15 cellular contexts compared by ENCODE assay signal in the genomic region with DNA sequence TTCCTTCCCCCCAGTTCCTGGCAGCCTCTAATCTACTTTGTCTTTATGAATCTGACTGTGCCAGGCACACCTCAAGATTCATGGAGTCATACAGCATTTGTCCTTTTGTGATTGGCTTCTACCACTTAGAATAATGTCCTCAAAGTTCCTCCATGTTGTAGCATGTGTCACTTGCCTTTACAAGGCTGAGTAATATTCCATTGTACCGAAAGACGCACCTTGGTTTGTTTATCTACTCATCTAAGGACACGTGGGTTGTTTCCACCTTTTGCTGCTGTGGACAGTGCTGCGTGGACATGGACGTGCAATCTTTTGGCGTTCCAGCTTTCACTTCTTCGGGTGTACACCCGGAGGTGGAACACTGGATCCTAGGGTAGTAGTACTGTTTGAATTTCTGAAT.
"Had no signal": no experiment of that assay in that cellular context is flagged by ENCODE, and none has a peak within 500 bp of the region (broad histone marks: within the 10 kb centered on the region; RNA-seq: fewer than 3 reads in every experiment).

No MANE protein-coding gene starts in this region.

- DNase-seq: activated B cell treated with CpG ODN at 0.5 μM for 24 hours; activated CD4-positive, alpha-beta T cell treated with anti-CD3 and anti-CD28 coated beads for 48 hours; activated CD8-positive, alpha-beta memory T cell treated with anti-CD3 and anti-CD28 coated beads, Interleukin-2, amount 50 U/mL, for 4 hours; activated CD8-positive, alpha-beta T cell treated with anti-CD3 and anti-CD28 coated beads for 36 hours; activated naive CD4-positive, alpha-beta T cell; activated naive CD8-positive, alpha-beta T cell treated with anti-CD3 and anti-CD28 coated beads, Interleukin-2, amount 10 ng/mL, durations not matched to agents 7 days and 5 days; activated T-cell treated with anti-CD3 and anti-CD28 coated beads, Interleukin-2, amount 50 U/mL, for 72 hours; brain microvascular endothelial cell; effector memory CD4-positive, alpha-beta T cell; naive B cell; T-helper 2 cell had no signal

- H2AFZ ChIP-seq: neural progenitor cell had no signal

- H3K4me2 ChIP-seq: neural progenitor cell had no signal

- H3K27ac ChIP-seq: brain microvascular endothelial cell, tibial nerve had no signal

- H3K9ac ChIP-seq: neural progenitor cell had no signal

- FAIRE-seq: islet of Langerhans had no signal

- H3K4me3 ChIP-seq: left lung, neural progenitor cell, tibial nerve had no signal

- H3K27me3 ChIP-seq: brain microvascular endothelial cell, left lung, neural progenitor cell, tibial nerve had no signal

- H3K9me3 ChIP-seq: left lung, tibial nerve had no signal
